In the genomic region with DNA sequence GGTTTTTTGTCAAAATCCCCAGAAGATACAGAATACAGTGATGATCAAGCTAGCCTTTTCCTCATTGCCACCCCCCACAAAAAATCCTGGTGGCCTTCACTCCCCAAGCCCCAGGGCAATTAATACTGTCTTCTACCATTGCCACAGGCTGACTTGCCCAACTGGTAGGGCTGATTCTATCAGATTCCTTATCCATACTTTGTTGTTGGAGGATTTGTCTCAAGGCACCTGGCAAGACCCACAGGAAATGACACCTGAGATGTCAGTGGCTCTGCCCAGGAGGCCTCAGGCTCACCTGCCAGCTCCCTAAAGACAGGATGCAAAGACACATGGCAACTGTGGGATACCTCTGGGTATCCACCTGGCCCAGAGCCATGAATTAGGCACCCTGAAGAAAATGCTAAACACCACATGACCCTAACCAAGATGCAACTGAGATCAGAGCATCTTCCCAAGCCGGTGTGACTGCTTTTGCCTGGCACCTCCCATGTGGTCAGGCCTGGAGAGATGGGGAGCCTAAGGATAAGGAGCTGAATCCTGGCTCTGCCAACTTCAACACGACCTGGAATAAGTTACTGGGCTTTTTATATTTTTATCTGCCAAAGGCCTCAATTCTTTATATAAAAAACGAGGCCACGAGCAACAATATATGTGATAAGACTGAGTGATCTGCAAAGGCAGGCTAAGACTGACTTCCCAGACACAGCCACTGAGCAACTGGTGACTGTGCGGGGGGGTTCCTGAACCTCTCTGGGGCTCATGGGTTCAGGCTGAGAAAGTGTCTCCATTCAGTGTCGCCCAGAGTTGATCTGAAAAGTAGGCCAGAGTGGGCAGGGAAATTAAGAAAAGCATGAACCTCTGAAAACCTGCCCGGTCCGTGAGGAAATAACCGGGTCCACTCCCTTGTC, we compare ENCODE assay signal across 8 cellular contexts. TPM values are rescaled to one million over a fixed set of nuclear protein-coding genes. Genes with fewer than 3 reads are reported as not detected.
A peak's percentile ranks its signal among the peaks of the same experiment; 100 is the strongest.
DNase-seq lines count a peak whose midpoint lies in the region; ATAC-seq and TF ChIP-seq lines count a peak whose summit lies in the region.

No MANE protein-coding gene starts in this region.

- ATAC-seq in HG03378 (IDR thresholded peaks at IDR 0.05; ENCODE audit: unreplicated experiment): peak; percentile 26
- peak; percentile 50 for ATAC-seq in esophagus mucosa

- H3K4me1 ChIP-seq in neutrophil (ENCODE audit: control insufficient read depth in 1 of 2, insufficient read depth in 1 of 2, low read depth in 1 of 2, low read length in 1 of 2): peaks cover 39 to 41% of the 10 kb centered on the region in 2 experiments

- intact Hi-C loops in activated CD4-positive, alpha-beta memory T cell treated with anti-CD3 and anti-CD28 coated beads for 36 hours (cut with micrococcal nuclease): loop anchor here (1.0 to 5.0 kb wide), 5 partner anchors 8 to 605 kb away; partner anchors contain the start of gene G3BP1

- H3K27me3 ChIP-seq in neutrophil: no peaks in the 10 kb centered on the region

- H3K27ac ChIP-seq in neutrophil: peak overlapping the region; percentile 79

- CTCF ChIA-PET in activated CD4-positive, alpha-beta memory T cell treated with anti-CD3 and anti-CD28 coated beads for 36 hours (lab: Charles Lee): interaction anchor here (1.1 to 4.2 kb wide), 7 partner anchors 14 to 105 kb away, joined by 3 to 20 read pairs (median 5); partner anchors contain the start of gene G3BP1

- H3K9me3 Mint-ChIP-seq in activated CD4-positive, alpha-beta memory T cell treated with anti-CD3 and anti-CD28 coated beads for 36 hours: no peaks in the 10 kb centered on the region

- peaks cover 7% of the 10 kb centered on the region for H3K36me3 Mint-ChIP-seq in activated CD4-positive, alpha-beta memory T cell treated with anti-CD3 and anti-CD28 coated beads for 36 hours

- H3K36me3 ChIP-seq in neutrophil: no peaks in the 10 kb centered on the region

- peaks cover 32% of the 10 kb centered on the region for H3K4me1 Mint-ChIP-seq in activated CD4-positive, alpha-beta memory T cell treated with anti-CD3 and anti-CD28 coated beads for 36 hours (ENCODE audit: low read depth)

- H3K27me3 Mint-ChIP-seq in activated CD4-positive, alpha-beta memory T cell treated with anti-CD3 and anti-CD28 coated beads for 36 hours: no peaks in the 10 kb centered on the region

- TF ChIP-seq CTCF in neutrophil (IDR thresholded peaks at IDR 0.05): no peak

- POLR2A ChIA-PET in activated CD4-positive, alpha-beta memory T cell treated with anti-CD3 and anti-CD28 coated beads for 36 hours (lab: Charles Lee): interaction anchor here (1.0 to 6.0 kb wide), 5 partner anchors 8 to 62 kb away, joined by 3 to 71 read pairs (median 5); partner anchors contain the start of gene G3BP1

- peak overlapping the region; percentile 69 for H3K27ac Mint-ChIP-seq in activated CD4-positive, alpha-beta memory T cell treated with anti-CD3 and anti-CD28 coated beads for 36 hours

- H3K4me3 Mint-ChIP-seq in activated CD4-positive, alpha-beta memory T cell treated with anti-CD3 and anti-CD28 coated beads for 36 hours: peak overlapping the region; percentile 77

- no peaks in the 10 kb centered on the region for H3K9me3 ChIP-seq in neutrophil

- H3K4me3 ChIP-seq in neutrophil (ENCODE audit: low read depth in 1 of 2, low read length in 1 of 2): peak overlapping the region; percentile 83 to 90

- DNase-seq in DMS53 (lab: John Stamatoyannopoulos, UW): peak; percentile 43
- DNase-seq in DMS53 treated with DMSO at 0.1 percent for 48 hours (lab: John Stamatoyannopoulos, UW; ENCODE audit: unreplicated experiment): no peak
- DNase-seq in activated CD4-positive, alpha-beta memory T cell treated with anti-CD3 and anti-CD28 coated beads for 36 hours: peak; percentile 54
- no peak for DNase-seq in 8988T
- no peak for DNase-seq in NCI-H2081 treated with DMSO at 0.1 percent for 48 hours (lab: John Stamatoyannopoulos, UW)

RNA-seq across cellular contexts. Expression of gene ATOX1, which starts 0.9 kb away (rescaled TPM):
- total RNA-seq in activated CD4-positive, alpha-beta memory T cell treated with anti-CD3 and anti-CD28 coated beads for 36 hours: 10 to 100 TPM; 83.1 to 89.9 TPM
- 84.7 TPM for total RNA-seq in esophagus mucosa

RNA-seq across cellular contexts. Expression of gene G3BP1, which starts 14.3 kb away (rescaled TPM):
- 100 to 1,000 TPM; 237 TPM for total RNA-seq in activated CD4-positive, alpha-beta memory T cell treated with anti-CD3 and anti-CD28 coated beads for 36 hours
- 146 TPM for total RNA-seq in esophagus mucosa

Comparison
In these comparisons a context has a peak if more than half of its experiments do, and no peak if none do; other contexts are left out.
1. DNase-seq: peak in DMS53 (single experiment) and activated CD4-positive, alpha-beta memory T cell treated with anti-CD3 and anti-CD28 coated beads for 36 hours (single experiment); none in DMS53 treated with DMSO at 0.1 percent for 48 hours (single experiment), 8988T (single experiment) and NCI-H2081 treated with DMSO at 0.1 percent for 48 hours (single experiment).